ENCODE assay signal across 8 cellular contexts in genomic region chr1:156659994-156660751, GRCh38. TPM values are rescaled to one million over a fixed set of nuclear protein-coding genes. Genes with fewer than 3 reads are reported as not detected.
DNase-seq lines count a peak whose midpoint lies in the region; ATAC-seq and TF ChIP-seq lines count a peak whose summit lies in the region.

No MANE protein-coding gene starts in this region.

- peak overlapping the region; percentile 75 for H3K14ac ChIP-seq in neuronal stem cell (ENCODE audit: low read length)

- peak overlapping the region; percentile 95 for H2BK120ac ChIP-seq in neuronal stem cell (ENCODE audit: low read depth, low read length)

- H3F3A ChIP-seq in GM23338 (replicated peaks; ENCODE audit: low read depth), result peaks cover 24% of the 10 kb centered on the region; the same call in 1 of the 2 replicates
- peaks cover 29% of the 10 kb centered on the region for H3F3A ChIP-seq in MM.1S (ENCODE audit: insufficient read depth, low read length)

- H2AFZ ChIP-seq in GM23338 (peak overlapping the region; percentile 74; the same call in 1 of the 2 replicates), MM.1S (ENCODE audit: low read length) (peak overlapping the region; percentile 18; the same call in 1 of the 2 replicates), neuronal stem cell (ENCODE audit: low read length) (no peak overlapping the region)

- peak overlapping the region; percentile 68 for H4K8ac ChIP-seq in neuronal stem cell (ENCODE audit: low read depth, low read length)

- H3K18ac ChIP-seq in neuronal stem cell (ENCODE audit: low read length), result peak overlapping the region; percentile 84

- peak overlapping the region; percentile 76 for H3K4ac ChIP-seq in neuronal stem cell (ENCODE audit: low read length)

- H3K4me1 ChIP-seq in GM23338 (ENCODE audit: insufficient read depth), result peaks cover 67% of the 10 kb centered on the region
- H3K4me1 ChIP-seq in MM.1S (ENCODE audit: low read length), result peaks cover 57% of the 10 kb centered on the region
- H3K4me1 ChIP-seq in neuronal stem cell (ENCODE audit: control insufficient read depth in 2 of 2, insufficient read depth in 1 of 2, low read depth in 1 of 2, low read length in 2 of 2), result peaks cover 58 to 67% of the 10 kb centered on the region in 2 donors
- H3K4me1 ChIP-seq in stomach smooth muscle (ENCODE audit: control insufficient read depth, insufficient read depth, low read length), result peaks cover 73% of the 10 kb centered on the region

- H3K9me3 ChIP-seq in MM.1S (replicated peaks; ENCODE audit: insufficient read depth, low read length) (no peaks in the 10 kb centered on the region), neuronal stem cell (replicated peaks in 1 of 2; ENCODE audit: control insufficient read depth in 2 of 2, insufficient read depth in 1 of 2, low read depth in 1 of 2, low read length in 2 of 2) (no peaks in the 10 kb centered on the region), stomach smooth muscle (ENCODE audit: control insufficient read depth in 2 of 2, low read length in 2 of 2) (no peaks in the 10 kb centered on the region)

- H3K27me3 Mint-ChIP-seq in GM23338 (ENCODE audit: insufficient read depth, low read depth, poor library complexity), result peaks cover 46% of the 10 kb centered on the region

- H4K91ac ChIP-seq in neuronal stem cell (ENCODE audit: low read depth, low read length, poor library complexity), result peak overlapping the region; percentile 81

- peak overlapping the region; percentile 40; the same call in 2 of the 3 replicates for H3K4me3 Mint-ChIP-seq in GM23338

- peaks cover 72% of the 10 kb centered on the region for H3K4me1 Mint-ChIP-seq in GM23338

- peaks cover 46% of the 10 kb centered on the region for H3K27me3 ChIP-seq in GM23338 (ENCODE audit: insufficient read depth)
- no peaks in the 10 kb centered on the region for H3K27me3 ChIP-seq in MM.1S (replicated peaks; ENCODE audit: insufficient read depth, low read length)
- peaks cover 5 to 35% (median 16%) of the 10 kb centered on the region in 3 experiments for H3K27me3 ChIP-seq in neuronal stem cell (ENCODE audit: control insufficient read depth in 3 of 3, insufficient read depth in 3 of 3, low read depth in 1 of 3, low read length in 3 of 3)
- H3K27me3 ChIP-seq in stomach smooth muscle (ENCODE audit: control insufficient read depth in 1 of 2, insufficient read depth in 2 of 2, low read length in 2 of 2), result peaks cover 3 to 9% of the 10 kb centered on the region in 2 donors

- H3K79me1 ChIP-seq in neuronal stem cell (ENCODE audit: low read depth, low read length), result peaks cover 4% of the 10 kb centered on the region

- peak overlapping the region; percentile 93 for H2BK15ac ChIP-seq in neuronal stem cell (ENCODE audit: low read length)

- peak; percentile 93 to 98 for TF ChIP-seq CTCF in GM23338 (conservative IDR thresholded peaks at IDR 0.05; ENCODE audit: low read depth in 2 of 2)
- TF ChIP-seq CTCF in MM.1S (IDR thresholded peaks at IDR 0.05; ENCODE audit: low read length), result peak; percentile 100
- peak; percentile 98 for TF ChIP-seq CTCF in foreskin fibroblast (IDR thresholded peaks at IDR 0.05; ENCODE audit: low read depth, low read length)

- peaks cover 2% of the 10 kb centered on the region; the same call in 1 of the 3 replicates for H3K36me3 Mint-ChIP-seq in GM23338 (ENCODE audit: low read depth)

- H3K36me3 ChIP-seq in GM23338 (ENCODE audit: insufficient read depth), result no peaks in the 10 kb centered on the region
- no peaks in the 10 kb centered on the region for H3K36me3 ChIP-seq in MM.1S (replicated peaks; ENCODE audit: insufficient read depth, low read length)
- H3K36me3 ChIP-seq in neuronal stem cell (replicated peaks in 1 of 2; ENCODE audit: control insufficient read depth in 2 of 2, insufficient read depth in 2 of 2, low read length in 2 of 2), result peaks cover 0 to under 1% of the 10 kb centered on the region in 2 donors
- no peaks in the 10 kb centered on the region for H3K36me3 ChIP-seq in stomach smooth muscle (ENCODE audit: control insufficient read depth in 2 of 2, insufficient read depth in 2 of 2, low read length in 2 of 2)

- H2AK5ac ChIP-seq in neuronal stem cell (ENCODE audit: low read depth, low read length), result peak overlapping the region; percentile 97

- peak overlapping the region; percentile 98 for H3K27ac Mint-ChIP-seq in GM23338

- H4K20me1 ChIP-seq in GM23338 (replicated peaks; ENCODE audit: insufficient read depth) (no peaks in the 10 kb centered on the region), MM.1S (ENCODE audit: insufficient read depth, low read length) (peaks cover 32% of the 10 kb centered on the region)

- WGBS in neuronal stem cell (ENCODE audit: extremely low coverage in 2 of 2, insufficient read length in 2 of 2, insufficient replicate concordance in 1 of 2), 2 donors, result no CpG with 5 or more reads among the region's 38 CpGs

- peak overlapping the region; percentile 74 for H3K4me2 ChIP-seq in GM23338
- H3K4me2 ChIP-seq in MM.1S (ENCODE audit: low read depth, low read length), result peak overlapping the region; percentile 97
- no peak overlapping the region for H3K4me2 ChIP-seq in neuronal stem cell (ENCODE audit: insufficient read depth, low read length, poor library complexity, severe bottlenecking)

- peak overlapping the region; percentile 79 for H3K9ac ChIP-seq in MM.1S (ENCODE audit: low read length)
- H3K9ac ChIP-seq in neuronal stem cell (ENCODE audit: low read depth, low read length, poor library complexity), result peak overlapping the region; percentile 82
- peak overlapping the region; percentile 32 to 55 for H3K9ac ChIP-seq in stomach smooth muscle (ENCODE audit: low read length in 2 of 2)

- DNase-seq in DMS53 (lab: John Stamatoyannopoulos, UW) (peak; percentile 99), GM23338 (ENCODE audit: low spot score) (peak; percentile 99), MM.1S (peak; percentile 99), SHP77 treated with DMSO at 0.1 percent for 48 hours (lab: John Stamatoyannopoulos, UW) (peak; percentile 94), foreskin fibroblast (peak; percentile 99 to 100), neuronal stem cell (ENCODE audit: low spot score) (peak; percentile 97)
- DNase-seq in activated effector memory CD4-positive, alpha-beta T cell treated with anti-CD3 and anti-CD28 coated beads, Interleukin-2, amount 50 U/mL, for 16 hours, result peak; percentile 96

- H2BK12ac ChIP-seq in neuronal stem cell (ENCODE audit: low read length), result peak overlapping the region; percentile 76

- ATAC-seq in GM23338, result peak; percentile 64

- H3K4me3 ChIP-seq in GM23338, result 0 out of 2 replicates have a peak overlapping the region, but pooled peaks have one; percentile 9
- H3K4me3 ChIP-seq in MM.1S (ENCODE audit: low read length), result peak overlapping the region; percentile 87
- H3K4me3 ChIP-seq in foreskin fibroblast (ENCODE audit: low read depth in 1 of 2, low read length in 2 of 2), result no peak overlapping the region
- H3K4me3 ChIP-seq in neuronal stem cell (ENCODE audit: low read length in 2 of 2), result peak overlapping the region; percentile 16 to 50
- peak overlapping the region; percentile 43 to 57 for H3K4me3 ChIP-seq in stomach smooth muscle (ENCODE audit: low read length in 2 of 2)

- no peaks in the 10 kb centered on the region for H3K9me2 ChIP-seq in GM23338 (ENCODE audit: insufficient read depth)
- H3K9me2 ChIP-seq in MM.1S (replicated peaks; ENCODE audit: insufficient read depth, low read length), result no peaks in the 10 kb centered on the region

- no peak overlapping the region for H2BK5ac ChIP-seq in neuronal stem cell (ENCODE audit: low read length)

- H3K27ac ChIP-seq in GM23338 (ENCODE audit: low read depth), result peak overlapping the region; percentile 81; the same call in 1 of the 2 replicates
- peak overlapping the region; percentile 81 for H3K27ac ChIP-seq in MM.1S (ENCODE audit: low read length)
- H3K27ac ChIP-seq in neuronal stem cell (replicated peaks; ENCODE audit: low read length), result peak overlapping the region; percentile 70
- peak overlapping the region; percentile 64 for H3K27ac ChIP-seq in stomach smooth muscle (ENCODE audit: low read length)

- peak overlapping the region; percentile 76 for H3K23ac ChIP-seq in neuronal stem cell (ENCODE audit: low read depth, low read length, poor library complexity)

- no peaks in the 10 kb centered on the region; the same call in 1 of the 3 replicates for H3K9me3 Mint-ChIP-seq in GM23338

- H3K79me2 ChIP-seq in GM23338 (replicated peaks; ENCODE audit: insufficient read depth), result no peaks in the 10 kb centered on the region
- H3K79me2 ChIP-seq in MM.1S (ENCODE audit: low read length), result peaks cover 65% of the 10 kb centered on the region

TF ChIP-seq in GM23338, 12 proteins besides CTCF, POLR2A, EP300 and RAD21 (continues in another document):
- TF ChIP-seq POLR2AphosphoS5 (IDR thresholded peaks at IDR 0.05; ENCODE audit: low read depth), result peak; percentile 27; the same call in 1 of the 2 replicates
- TF ChIP-seq CREB1 (CRISPR knock-in tag; IDR thresholded peaks at IDR 0.05; ENCODE audit: low read depth), result peak; percentile 60; the same call in 1 of the 2 replicates

RNA-seq across cellular contexts. Expression of gene NES, which starts 17.0 kb away (rescaled TPM):
- 85.3 and 95.9 TPM in 2 replicates for total RNA-seq in GM23338 (2014; rRNA removed; shearing (Covaris generic))
- 25.0 and 27.5 TPM in 2 replicates for polyA plus RNA-seq in GM23338 (2016; fragmentation: Nextera tagmentation; extraction: Ambion mirVana)
- 150 TPM for polyA plus RNA-seq in neuronal stem cell (2013, experiment 1 of 2)
- polyA plus RNA-seq in neuronal stem cell (2013, experiment 2 of 2), result 143 TPM

RNA-seq across cellular contexts. Expression of gene BCAN, which starts 18.3 kb away (rescaled TPM):
- 5.5 and 8.0 TPM in 2 replicates for total RNA-seq in GM23338 (2014; rRNA removed; shearing (Covaris generic))
- 2.3 and 3.6 TPM in 2 replicates for polyA plus RNA-seq in GM23338 (2016; fragmentation: Nextera tagmentation; extraction: Ambion mirVana)
- 0.89 TPM for polyA plus RNA-seq in neuronal stem cell (2013, experiment 1 of 2)
- polyA plus RNA-seq in neuronal stem cell (2013, experiment 2 of 2), result 0.54 TPM

RNA-seq across cellular contexts. Expression of gene HAPLN2, which starts 41.0 kb away (rescaled TPM):
- total RNA-seq in GM23338 (2014; rRNA removed; shearing (Covaris generic)), result not detected in 2 replicates
- 0.53 TPM in 1 of 2 replicates, not detected in the other for polyA plus RNA-seq in GM23338 (2016; fragmentation: Nextera tagmentation; extraction: Ambion mirVana)
- 1.8 TPM for polyA plus RNA-seq in neuronal stem cell (2013, experiment 1 of 2)
- 1.7 TPM for polyA plus RNA-seq in neuronal stem cell (2013, experiment 2 of 2)

RNA-seq across cellular contexts. Expression of gene CRABP2, which starts 45.2 kb away (rescaled TPM):
- 35.1 and 45.9 TPM in 2 replicates for total RNA-seq in GM23338 (2014; rRNA removed; shearing (Covaris generic))
- 137 and 138 TPM in 2 replicates for polyA plus RNA-seq in GM23338 (2016; fragmentation: Nextera tagmentation; extraction: Ambion mirVana)
- polyA plus RNA-seq in neuronal stem cell (2013, experiment 1 of 2), result 479 TPM
- polyA plus RNA-seq in neuronal stem cell (2013, experiment 2 of 2), result 474 TPM

RNA-seq across cellular contexts. Expression of gene GPATCH4, which starts 58.9 kb away (rescaled TPM):
- total RNA-seq in GM23338 (2014; rRNA removed; shearing (Covaris generic)), result 58.9 and 95.7 TPM in 2 replicates
- 174 and 187 TPM in 2 replicates for polyA plus RNA-seq in GM23338 (2016; fragmentation: Nextera tagmentation; extraction: Ambion mirVana)
- polyA plus RNA-seq in neuronal stem cell (2013, experiment 1 of 2), result 17.6 TPM
- 17.2 TPM for polyA plus RNA-seq in neuronal stem cell (2013, experiment 2 of 2)

Comparison
In these comparisons a context has a peak if more than half of its experiments do, and no peak if none do; other contexts are left out.
1. H3K4me3 ChIP-seq: peak in GM23338 (single experiment), MM.1S (single experiment), neuronal stem cell (2 of 2) and stomach smooth muscle (2 of 2); none in foreskin fibroblast (0 of 2).
2. Peak in every context shown above with its lines, with median percentiles within 50 percentile points of each other: DNase-seq, H3K27ac ChIP-seq, CTCF ChIP-seq and H3K9ac ChIP-seq.